In the genomic region with DNA sequence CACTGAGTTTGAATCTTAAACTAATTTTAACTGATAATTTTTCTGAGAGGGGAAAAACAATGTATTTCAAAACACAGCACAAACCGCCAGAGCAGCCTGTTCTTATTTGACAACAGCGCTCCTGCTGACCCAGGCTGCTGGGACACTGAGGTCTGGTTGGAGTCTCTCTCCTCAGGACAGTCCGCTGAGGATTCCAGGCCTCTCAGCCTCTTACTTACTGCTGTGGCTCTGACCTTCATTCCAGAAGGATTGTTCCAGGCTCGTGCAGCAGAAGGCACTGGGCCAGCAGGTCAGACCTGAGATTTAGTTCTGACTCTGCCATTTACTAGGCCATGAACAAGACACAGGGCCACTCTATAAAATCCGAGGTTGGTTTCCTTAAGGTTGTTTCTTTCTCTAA, we compare ENCODE assay signal across 17 cellular contexts.
DNase-seq lines count a peak whose midpoint lies in the region; ATAC-seq lines count a peak whose summit lies in the region.
"Had no signal": no experiment of that assay in that cellular context is flagged by ENCODE, and none has a peak within 500 bp of the region (broad histone marks: within the 10 kb centered on the region; RNA-seq: fewer than 3 reads in every experiment).

No MANE protein-coding gene starts in this region.

- no peak overlapping the region for H4K8ac ChIP-seq in mesendoderm (ENCODE audit: low read depth, low read length)

- no peak overlapping the region for H2BK5ac ChIP-seq in mesendoderm (ENCODE audit: low read length)

- H3K4me2 ChIP-seq in mesendoderm (ENCODE audit: low read length) = no peak overlapping the region
- H3K4me2 ChIP-seq: BLaER1 had no signal

- H3K79me1 ChIP-seq in mesendoderm (ENCODE audit: low read length) = no peaks in the 10 kb centered on the region

- no peaks in the 10 kb centered on the region for H3K4me1 ChIP-seq in mesendoderm (ENCODE audit: control insufficient read depth, low read depth, low read length)
- H3K4me1 ChIP-seq: BLaER1, SJCRH30 had no signal

- H3K36me3 ChIP-seq in mesendoderm (ENCODE audit: control insufficient read depth, insufficient read depth, low read length) = no peaks in the 10 kb centered on the region
- no peaks in the 10 kb centered on the region for H3K36me3 ChIP-seq in MG63
- H3K36me3 ChIP-seq: BLaER1, SJCRH30 had no signal

- H3K4me3 ChIP-seq in mesendoderm (ENCODE audit: low read length) (no peak overlapping the region), MG63 (no peak overlapping the region)
- H3K4me3 ChIP-seq: BLaER1, GM12878, SJCRH30 had no signal

- H3K27ac ChIP-seq in mesendoderm (ENCODE audit: low read depth, low read length) = no peak overlapping the region
- H3K27ac ChIP-seq: BLaER1, SJCRH30 had no signal

- no peaks in the 10 kb centered on the region for H3K9me3 ChIP-seq in MG63
- H3K9me3 ChIP-seq: BLaER1, SJCRH30 had no signal

- no CpG with 5 or more reads among the region's 5 CpGs for WGBS in mesendoderm (ENCODE audit: extremely low coverage, insufficient coverage, low lambda C conversion rate)

- ATAC-seq in left ventricle myocardium superior = peak; percentile 41
- ATAC-seq in HG02610 (IDR thresholded peaks at IDR 0.05; ENCODE audit: unreplicated experiment) = no peak
- ATAC-seq: CD8-positive, alpha-beta T cell; GM12878 had no signal

- no peak overlapping the region for H2AK5ac ChIP-seq in mesendoderm (ENCODE audit: low read length)

- no peaks in the 10 kb centered on the region for H3K27me3 ChIP-seq in mesendoderm (ENCODE audit: insufficient read depth, low read length, poor library complexity)
- no peaks in the 10 kb centered on the region for H3K27me3 ChIP-seq in MG63
- H3K27me3 ChIP-seq: BLaER1, SJCRH30 had no signal

- H4K5ac ChIP-seq in mesendoderm (ENCODE audit: low read length) = no peak overlapping the region

- no peak for DNase-seq in left ventricle myocardium superior
- no peak for DNase-seq in cardiac septum (ENCODE audit: low spot score)
- peak; percentile 43 for DNase-seq in ecto neural progenitor cell (ENCODE audit: low spot score)
- peak; percentile 13 for DNase-seq in mesendoderm
- DNase-seq in MG63 = no peak
- DNase-seq in amniotic stem cell (lab: John Stamatoyannopoulos, UW) = no peak
- no peak for DNase-seq in NCI-H1436 (lab: John Stamatoyannopoulos, UW)
- DNase-seq: CD8-positive, alpha-beta T cell; DMS79; Kasumi-1; NCI-H1930; OCI-M1; RPMI8226; SJCRH30 had no signal

- no peak overlapping the region for H2BK120ac ChIP-seq in mesendoderm (ENCODE audit: low read depth, low read length)

- H3K79me2 ChIP-seq in mesendoderm (ENCODE audit: control insufficient read depth, insufficient read depth, low read length) = no peaks in the 10 kb centered on the region

- H3K18ac ChIP-seq in mesendoderm (ENCODE audit: low read length) = no peak overlapping the region

- H2BK15ac ChIP-seq in mesendoderm (replicated peaks; ENCODE audit: low read depth) = no peak overlapping the region

- no peak overlapping the region for H3K9ac ChIP-seq in mesendoderm (ENCODE audit: low read length)
- H3K9ac ChIP-seq: BLaER1 had no signal

- H3K4ac ChIP-seq in mesendoderm (ENCODE audit: low read depth, low read length) = no peak overlapping the region

- H3K56ac ChIP-seq in mesendoderm (ENCODE audit: low read length) = no peak overlapping the region

- intact Hi-C loops in left ventricle myocardium superior (cut with micrococcal nuclease) (no loop called here), cardiac septum (cut with DNase I) (no loop called here)

- no peak overlapping the region for H3K23ac ChIP-seq in mesendoderm (ENCODE audit: low read length)

Comparison
In these comparisons a context has a peak if more than half of its experiments do, and no peak if none do; other contexts are left out.
1. DNase-seq: peak in ecto neural progenitor cell (single experiment) and mesendoderm (single experiment); none in left ventricle myocardium superior (single experiment), cardiac septum (single experiment), MG63 (single experiment), amniotic stem cell (single experiment) and NCI-H1436 (single experiment).